24 cellular contexts compared by ENCODE assay signal in genomic region chr5:39216621-39217020, GRCh38. TPM values are rescaled to one million over a fixed set of nuclear protein-coding genes. Genes with fewer than 3 reads are reported as not detected.
DNase-seq lines count a peak whose midpoint lies in the region; ATAC-seq and TF ChIP-seq lines count a peak whose summit lies in the region.
"Had no signal": no experiment of that assay in that cellular context is flagged by ENCODE, and none has a peak within 500 bp of the region (broad histone marks: within the 10 kb centered on the region; RNA-seq: fewer than 3 reads in every experiment).

No MANE protein-coding gene starts in this region.

- intact Hi-C loops in activated T-helper 1 cell treated with anti-CD3 and anti-CD28 coated beads, Interleukin-12 subunit alpha, Interleukin-12 subunit beta, Interleukin-2, Interleukin-4 antibody, amounts not matched to agents 30 ng/mL and 10 ng/mL and 1 ng/mL, durations not matched to agents 14 hours and 24 hours and 36 hours (cut with micrococcal nuclease): loop anchor here (1.0 to 10.0 kb wide), 13 partner anchors 16 to 1538 kb away; partner anchors contain the start of genes RICTOR and TTC33
- intact Hi-C loops in ovary (cut with DNase I): loop anchor here in 2 of 4 donors (5.0 to 10.0 kb wide), 2 partner anchors 348 to 356 kb away; no protein-coding TSS in a partner anchor

- no peak for TF ChIP-seq EP300 in ovary (IDR thresholded peaks at IDR 0.05)

- no peaks in the 10 kb centered on the region for H3K79me2 ChIP-seq in DND-41 (ENCODE audit: insufficient read depth, low read length)
- H3K79me2 ChIP-seq: hepatocyte, parathyroid adenoma had no signal

- 0 out of 2 replicates have a peak overlapping the region, but pooled peaks have one; percentile 3 for H3K27ac ChIP-seq in DND-41 (ENCODE audit: low read length)
- H3K27ac ChIP-seq in ovary: no peak overlapping the region
- H3K27ac ChIP-seq: coronary artery, hepatocyte, parathyroid adenoma had no signal

- POLR2A ChIA-PET in naive thymus-derived CD8-positive, alpha-beta T cell (lab: Charles Lee): interaction anchor here (0.8 to 5.7 kb wide), 15 partner anchors 8 to 331 kb away, joined by 3 to 124 read pairs (median 10); no protein-coding TSS in a partner anchor

- no peak for DNase-seq in T-helper 2 cell treated with Interferon-gamma antibody and Interleukin-4, amounts not matched to agents 5 μg/mL and 100 μg/mL, for 36 hours (ENCODE audit: low spot score)
- DNase-seq in T-helper 2 cell: no peak
- DNase-seq in DND-41: no peak
- DNase-seq in activated T-helper 1 cell treated with anti-CD3 and anti-CD28 coated beads, Interleukin-12 subunit alpha, Interleukin-12 subunit beta, Interleukin-2, Interleukin-4 antibody, amounts not matched to agents 30 ng/mL and 10 ng/mL and 1 ng/mL, durations not matched to agents 14 hours and 24 hours and 36 hours (ENCODE audit: low spot score): no peak
- DNase-seq in naive thymus-derived CD8-positive, alpha-beta T cell: no peak
- no peak for DNase-seq in DMS114 treated with DMSO at 0.1 percent for 48 hours (lab: John Stamatoyannopoulos, UW; ENCODE audit: unreplicated experiment)
- no peak for DNase-seq in ovary
- DNase-seq: 8988T, DMS 273 treated with DMSO at 0.1 percent for 48 hours, GF-D8, Karpas-422, mammary epithelial cell, NCI-H1092, NCI-H2081 treated with DMSO at 0.1 percent for 48 hours, NCI-H510A had no signal

- ATAC-seq in DND-41 (ENCODE audit: insufficient read depth, low read depth) (no peak), HG02885 (IDR thresholded peaks at IDR 0.05; ENCODE audit: poor library complexity, unreplicated experiment) (no peak)
- no peak for ATAC-seq in naive thymus-derived CD8-positive, alpha-beta T cell
- ATAC-seq: sciatic nerve had no signal

- no peaks in the 10 kb centered on the region for H3K9me3 Mint-ChIP-seq in T-helper 2 cell treated with Interferon-gamma antibody and Interleukin-4, amounts not matched to agents 5 μg/mL and 100 μg/mL, for 36 hours
- H3K9me3 Mint-ChIP-seq in activated T-helper 1 cell treated with anti-CD3 and anti-CD28 coated beads, Interleukin-12 subunit alpha, Interleukin-12 subunit beta, Interleukin-2, Interleukin-4 antibody, amounts not matched to agents 30 ng/mL and 10 ng/mL and 1 ng/mL, durations not matched to agents 14 hours and 24 hours and 36 hours: no peaks in the 10 kb centered on the region
- H3K9me3 Mint-ChIP-seq in naive thymus-derived CD8-positive, alpha-beta T cell: no peaks in the 10 kb centered on the region

- no peaks in the 10 kb centered on the region for H3K27me3 Mint-ChIP-seq in T-helper 2 cell treated with Interferon-gamma antibody and Interleukin-4, amounts not matched to agents 5 μg/mL and 100 μg/mL, for 36 hours (ENCODE audit: low read depth)
- no peaks in the 10 kb centered on the region for H3K27me3 Mint-ChIP-seq in activated T-helper 1 cell treated with anti-CD3 and anti-CD28 coated beads, Interleukin-12 subunit alpha, Interleukin-12 subunit beta, Interleukin-2, Interleukin-4 antibody, amounts not matched to agents 30 ng/mL and 10 ng/mL and 1 ng/mL, durations not matched to agents 14 hours and 24 hours and 36 hours (ENCODE audit: insufficient read depth)
- no peaks in the 10 kb centered on the region for H3K27me3 Mint-ChIP-seq in naive thymus-derived CD8-positive, alpha-beta T cell

- H4K20me1 ChIP-seq in DND-41 (ENCODE audit: insufficient read depth, low read length): no peaks in the 10 kb centered on the region

- H3K36me3 Mint-ChIP-seq in T-helper 2 cell treated with Interferon-gamma antibody and Interleukin-4, amounts not matched to agents 5 μg/mL and 100 μg/mL, for 36 hours (ENCODE audit: low read depth): peaks cover 2% of the 10 kb centered on the region
- H3K36me3 Mint-ChIP-seq in activated T-helper 1 cell treated with anti-CD3 and anti-CD28 coated beads, Interleukin-12 subunit alpha, Interleukin-12 subunit beta, Interleukin-2, Interleukin-4 antibody, amounts not matched to agents 30 ng/mL and 10 ng/mL and 1 ng/mL, durations not matched to agents 14 hours and 24 hours and 36 hours (ENCODE audit: low read depth): peaks cover 2% of the 10 kb centered on the region
- no peaks in the 10 kb centered on the region for H3K36me3 Mint-ChIP-seq in naive thymus-derived CD8-positive, alpha-beta T cell
- H3K36me3 Mint-ChIP-seq: brain had no signal

- TF ChIP-seq POLR2A in ovary (IDR thresholded peaks at IDR 0.05): no peak

- no peak overlapping the region for H3K4me2 ChIP-seq in DND-41 (ENCODE audit: insufficient read depth, low read length)
- H3K4me2 ChIP-seq: hepatocyte had no signal

- H3K9me3 ChIP-seq in DND-41 (ENCODE audit: insufficient read depth, low read length, severe bottlenecking): no peaks in the 10 kb centered on the region
- H3K9me3 ChIP-seq in ovary: no peaks in the 10 kb centered on the region

- peak overlapping the region; percentile 82 for H3K4me3 Mint-ChIP-seq in T-helper 2 cell treated with Interferon-gamma antibody and Interleukin-4, amounts not matched to agents 5 μg/mL and 100 μg/mL, for 36 hours
- H3K4me3 Mint-ChIP-seq in activated T-helper 1 cell treated with anti-CD3 and anti-CD28 coated beads, Interleukin-12 subunit alpha, Interleukin-12 subunit beta, Interleukin-2, Interleukin-4 antibody, amounts not matched to agents 30 ng/mL and 10 ng/mL and 1 ng/mL, durations not matched to agents 14 hours and 24 hours and 36 hours: peak overlapping the region; percentile 74
- H3K4me3 Mint-ChIP-seq in naive thymus-derived CD8-positive, alpha-beta T cell: peak overlapping the region; percentile 77 to 95 (median 84)
- H3K4me3 Mint-ChIP-seq: brain had no signal

- no peak for TF ChIP-seq CTCF in DND-41 (IDR thresholded peaks at IDR 0.05; ENCODE audit: borderline replicate concordance, extremely low read depth, low read length, poor library complexity, severe bottlenecking)
- no peak for TF ChIP-seq CTCF in ovary (IDR thresholded peaks at IDR 0.05)

- peaks cover 55% of the 10 kb centered on the region for H3K4me1 Mint-ChIP-seq in T-helper 2 cell treated with Interferon-gamma antibody and Interleukin-4, amounts not matched to agents 5 μg/mL and 100 μg/mL, for 36 hours (ENCODE audit: low read depth)
- peaks cover 68% of the 10 kb centered on the region for H3K4me1 Mint-ChIP-seq in activated T-helper 1 cell treated with anti-CD3 and anti-CD28 coated beads, Interleukin-12 subunit alpha, Interleukin-12 subunit beta, Interleukin-2, Interleukin-4 antibody, amounts not matched to agents 30 ng/mL and 10 ng/mL and 1 ng/mL, durations not matched to agents 14 hours and 24 hours and 36 hours (ENCODE audit: low read depth)
- H3K4me1 Mint-ChIP-seq in naive thymus-derived CD8-positive, alpha-beta T cell: peaks cover 44 to 85% (median 67%) of the 10 kb centered on the region in 4 donors

- peak overlapping the region; percentile 92 for H3K27ac Mint-ChIP-seq in T-helper 2 cell treated with Interferon-gamma antibody and Interleukin-4, amounts not matched to agents 5 μg/mL and 100 μg/mL, for 36 hours
- peak overlapping the region; percentile 78 for H3K27ac Mint-ChIP-seq in activated T-helper 1 cell treated with anti-CD3 and anti-CD28 coated beads, Interleukin-12 subunit alpha, Interleukin-12 subunit beta, Interleukin-2, Interleukin-4 antibody, amounts not matched to agents 30 ng/mL and 10 ng/mL and 1 ng/mL, durations not matched to agents 14 hours and 24 hours and 36 hours
- H3K27ac Mint-ChIP-seq in naive thymus-derived CD8-positive, alpha-beta T cell: peak overlapping the region; percentile 68 to 97 (median 92)
- H3K27ac Mint-ChIP-seq: brain had no signal

- 79 to 81% (median 80%) methylated on average over 2 of the region's 2 CpGs for WGBS in ovary, 3 donors

- H3K27me3 ChIP-seq in DND-41 (ENCODE audit: insufficient read depth, low read length, poor library complexity) (no peaks in the 10 kb centered on the region), ovary (no peaks in the 10 kb centered on the region)
- H3K27me3 ChIP-seq: hepatocyte had no signal

- H3K36me3 ChIP-seq in DND-41 (ENCODE audit: insufficient read depth, low read length) (no peaks in the 10 kb centered on the region), ovary (no peaks in the 10 kb centered on the region)

- no peak overlapping the region for H3K4me3 ChIP-seq in DND-41 (ENCODE audit: low read depth in 1 of 2, low read length in 2 of 2)
- no peak overlapping the region for H3K4me3 ChIP-seq in ovary
- H3K4me3 ChIP-seq: coronary artery, hepatocyte had no signal

- H2AFZ ChIP-seq in DND-41 (ENCODE audit: low read depth, low read length): no peak overlapping the region
- H2AFZ ChIP-seq: hepatocyte, parathyroid adenoma had no signal

- no peak overlapping the region for H3K9ac ChIP-seq in DND-41 (ENCODE audit: low read depth, low read length)
- H3K9ac ChIP-seq: parathyroid adenoma had no signal

- H3K4me1 ChIP-seq in DND-41 (ENCODE audit: insufficient read depth, low read length) (peaks cover 54% of the 10 kb centered on the region), ovary (ENCODE audit: insufficient read depth) (no peaks in the 10 kb centered on the region)
- H3K4me1 ChIP-seq: parathyroid adenoma had no signal

RNA-seq across cellular contexts. Expression of gene FYB1, which starts 2.7 kb away (rescaled TPM):
- total RNA-seq in activated T-helper 1 cell treated with anti-CD3 and anti-CD28 coated beads, Interleukin-12 subunit alpha, Interleukin-12 subunit beta, Interleukin-2, Interleukin-4 antibody, amounts not matched to agents 30 ng/mL and 10 ng/mL and 1 ng/mL, durations not matched to agents 14 hours and 24 hours and 36 hours: 100 and 107 TPM in 2 replicates
- total RNA-seq in naive thymus-derived CD8-positive, alpha-beta T cell: 100 to 1,000 TPM; 579 to 642 TPM
- polyA plus RNA-seq in naive thymus-derived CD8-positive, alpha-beta T cell: 100 to 1,000 TPM; 181 to 431 (median 312) TPM
- 1 to 10 TPM; 2.4 to 8.9 (median 3.6) TPM for total RNA-seq in ovary
- 10 to 100 TPM in 1 of 2 donors, 1 to 10 TPM in 1; 1.1 to 12.4 TPM for polyA plus RNA-seq in ovary
- total RNA-seq: H1, HT1080, kidney epithelial cell had no signal
- polyA plus RNA-seq: H1 had no signal

Comparison
In these comparisons a context has a peak if more than half of its experiments do, and no peak if none do; other contexts are left out.
1. RNA of gene FYB1, which starts 2.7 kb away (total RNA-seq): 579 to 642 TPM in naive thymus-derived CD8-positive, alpha-beta T cell and 100 to 107 TPM in activated T-helper 1 cell treated with anti-CD3 and anti-CD28 coated beads, Interleukin-12 subunit alpha, Interleukin-12 subunit beta, Interleukin-2, Interleukin-4 antibody, amounts not matched to agents 30 ng/mL and 10 ng/mL and 1 ng/mL, durations not matched to agents 14 hours and 24 hours and 36 hours; 2.4 to 8.9 TPM in ovary; every median in the first group is over 10 times any median in the second.
2. Peak in every context shown above with its lines, with median percentiles within 50 percentile points of each other: H3K27ac Mint-ChIP-seq and H3K4me3 Mint-ChIP-seq.